In the genomic region with DNA sequence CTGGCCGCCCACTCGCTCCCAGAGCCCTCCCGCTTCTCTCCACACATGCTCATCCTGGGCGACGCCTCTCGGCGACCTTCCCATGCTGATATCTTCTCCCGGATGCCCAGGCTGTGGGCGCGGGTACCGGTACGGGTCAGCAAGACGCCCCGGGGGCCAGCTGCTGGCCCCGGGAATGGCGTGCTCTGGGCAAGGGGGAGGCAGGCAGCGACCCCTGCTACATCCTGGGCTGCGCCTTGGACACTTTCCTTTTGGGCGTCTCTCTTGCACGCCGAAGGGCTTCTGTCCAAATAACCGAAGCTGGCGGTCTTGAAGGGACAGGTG, we compare ENCODE assay signal across 17 cellular contexts. TPM values are rescaled to one million over a fixed set of nuclear protein-coding genes. Genes with fewer than 3 reads are reported as not detected.
DNase-seq lines count a peak whose midpoint lies in the region; ATAC-seq and TF ChIP-seq lines count a peak whose summit lies in the region.
"Had no signal": no experiment of that assay in that cellular context is flagged by ENCODE, and none has a peak within 500 bp of the region (broad histone marks: within the 10 kb centered on the region; RNA-seq: fewer than 3 reads in every experiment).

No MANE protein-coding gene starts in this region.

- intact Hi-C loops in ascending aorta (cut with DNase I): no loop called here

- H3K9me3 ChIP-seq in BLaER1 treated with 17β-estradiol and CSF1 and Interleukin-3, amounts not matched to agents 10 nM and 100 nM (replicated peaks in 1 of 11): no peaks in the 10 kb centered on the region
- no peaks in the 10 kb centered on the region for H3K9me3 ChIP-seq in ascending aorta

- H3K36me3 ChIP-seq in BLaER1 treated with 17β-estradiol and CSF1 and Interleukin-3, amounts not matched to agents 10 nM and 100 nM: no peaks in the 10 kb centered on the region
- H3K36me3 ChIP-seq in ascending aorta (peaks cover 0 to 9% of the 10 kb centered on the region in 2 donors), mesendoderm (ENCODE audit: control insufficient read depth, insufficient read depth, low read length) (no peaks in the 10 kb centered on the region)

- no peak for ATAC-seq in stimulated activated memory B cell treated with anti-CD40 and anti-IgM and Interleukin-4, amounts not matched to agents 10 μg/mL and 1 μg/mL and 100 μg/mL, for 72 hours
- no peak for ATAC-seq in WTC11
- ATAC-seq: PC-3 had no signal

- H4K20me1 ChIP-seq in BLaER1 treated with 17β-estradiol and CSF1 and Interleukin-3, amounts not matched to agents 10 nM and 100 nM: peaks cover 0 to 15% (median 0%) of the 10 kb centered on the region in 11 experiments; a peak in 7 of 22 replicates

- H3K23ac ChIP-seq in mesendoderm (ENCODE audit: low read length): peak overlapping the region; percentile 17

- WGBS in mesendoderm (ENCODE audit: extremely low coverage, insufficient coverage, low lambda C conversion rate): no CpG with 5 or more reads among the region's 23 CpGs

- POLR2A ChIA-PET in WTC11 (lab: Charles Lee): interaction anchor here (1.0 to 1.1 kb wide), 2 partner anchors 10 to 42 kb away, joined by 3 to 4 read pairs; no protein-coding TSS in a partner anchor

- no peaks in the 10 kb centered on the region for H3K27me3 Mint-ChIP-seq in stimulated activated memory B cell treated with anti-CD40 and anti-IgM and Interleukin-4, amounts not matched to agents 10 μg/mL and 1 μg/mL and 100 μg/mL, for 72 hours
- no peaks in the 10 kb centered on the region for H3K27me3 Mint-ChIP-seq in WTC11 (ENCODE audit: low read depth)

- H3K4me1 Mint-ChIP-seq in stimulated activated memory B cell treated with anti-CD40 and anti-IgM and Interleukin-4, amounts not matched to agents 10 μg/mL and 1 μg/mL and 100 μg/mL, for 72 hours: peaks cover 34% of the 10 kb centered on the region
- H3K4me1 Mint-ChIP-seq in WTC11: peaks cover 2% of the 10 kb centered on the region; the same call in 1 of the 2 replicates

- DNase-seq in ascending aorta (ENCODE audit: low spot score in 2 of 2) (no peak), mesendoderm (no peak), NCI-H2196 (lab: John Stamatoyannopoulos, UW; ENCODE audit: unreplicated experiment) (no peak), WTC11 (ENCODE audit: low spot score) (no peak), NCI-H774 (lab: John Stamatoyannopoulos, UW) (no peak)
- no peak for DNase-seq in stimulated activated naive CD4-positive, alpha-beta T cell (lab: John Stamatoyannopoulos, UW)
- DNase-seq: DMS79 treated with DMSO at 0.1 percent for 48 hours, KBM-7, NCI-H1105 treated with DMSO at 0.1 percent for 48 hours, NCI-H1694 treated with DMSO at 0.1 percent for 48 hours, NCI-H510A treated with DMSO at 0.1 percent for 48 hours, PC-3, RPMI8226, SIG-M5 had no signal

- no peak overlapping the region for H4K5ac ChIP-seq in mesendoderm (ENCODE audit: low read length)

- H3K9ac ChIP-seq in BLaER1 treated with 17β-estradiol and CSF1 and Interleukin-3, amounts not matched to agents 10 nM and 100 nM: no peak overlapping the region
- H3K9ac ChIP-seq in mesendoderm (ENCODE audit: low read length): no peak overlapping the region

- H3K27ac ChIP-seq in BLaER1 treated with 17β-estradiol and CSF1 and Interleukin-3, amounts not matched to agents 10 nM and 100 nM: no peak overlapping the region
- peak overlapping the region; percentile 75 to 79 for H3K27ac ChIP-seq in ascending aorta
- H3K27ac ChIP-seq in mesendoderm (ENCODE audit: low read depth, low read length): no peak overlapping the region
- H3K27ac ChIP-seq: C4-2B had no signal

- no peak overlapping the region for H2BK120ac ChIP-seq in mesendoderm (ENCODE audit: low read depth, low read length)

- H4K8ac ChIP-seq in mesendoderm (ENCODE audit: low read depth, low read length): no peak overlapping the region

- CTCF ChIA-PET in WTC11 (lab: Charles Lee): interaction anchor here (1.2 to 2.2 kb wide), 5 partner anchors 9 to 80 kb away, joined by 3 to 9 read pairs (median 6); a partner anchor contains a TSS

- H3K4me1 ChIP-seq in BLaER1 treated with 17β-estradiol and CSF1 and Interleukin-3, amounts not matched to agents 10 nM and 100 nM: peaks cover 24 to 41% (median 35%) of the 10 kb centered on the region in 10 experiments
- H3K4me1 ChIP-seq in ascending aorta: peaks cover 24 to 64% of the 10 kb centered on the region in 2 donors
- peaks cover 12% of the 10 kb centered on the region for H3K4me1 ChIP-seq in mesendoderm (ENCODE audit: control insufficient read depth, low read depth, low read length)

- no peak overlapping the region for H3K18ac ChIP-seq in mesendoderm (ENCODE audit: low read length)

- no peaks in the 10 kb centered on the region for H3K79me1 ChIP-seq in mesendoderm (ENCODE audit: low read length)

- H3K27me3 ChIP-seq in BLaER1 treated with 17β-estradiol and CSF1 and Interleukin-3, amounts not matched to agents 10 nM and 100 nM: peaks cover 0 to 12% (median 0%) of the 10 kb centered on the region in 11 experiments; a peak in 5 of 22 replicates
- no peaks in the 10 kb centered on the region for H3K27me3 ChIP-seq in ascending aorta
- H3K27me3 ChIP-seq in mesendoderm (ENCODE audit: insufficient read depth, low read length, poor library complexity): no peaks in the 10 kb centered on the region

- no peak overlapping the region for H3K56ac ChIP-seq in mesendoderm (ENCODE audit: low read length)

- H3K79me2 ChIP-seq in mesendoderm (ENCODE audit: control insufficient read depth, insufficient read depth, low read length): no peaks in the 10 kb centered on the region

- H2BK5ac ChIP-seq in mesendoderm (ENCODE audit: low read length): no peak overlapping the region

- H3K4ac ChIP-seq in mesendoderm (ENCODE audit: low read depth, low read length): no peak overlapping the region

- H3K36me3 Mint-ChIP-seq in stimulated activated memory B cell treated with anti-CD40 and anti-IgM and Interleukin-4, amounts not matched to agents 10 μg/mL and 1 μg/mL and 100 μg/mL, for 72 hours: no peaks in the 10 kb centered on the region
- H3K36me3 Mint-ChIP-seq in WTC11: no peaks in the 10 kb centered on the region

- H2AK5ac ChIP-seq in mesendoderm (ENCODE audit: low read length): no peak overlapping the region

- no peak for TF ChIP-seq CTCF in ascending aorta (IDR thresholded peaks at IDR 0.05)
- TF ChIP-seq CTCF in WTC11 (IDR thresholded peaks at IDR 0.05): no peak

- no peak overlapping the region for H3K4me3 ChIP-seq in BLaER1 treated with 17β-estradiol and CSF1 and Interleukin-3, amounts not matched to agents 10 nM and 100 nM
- H3K4me3 ChIP-seq in ascending aorta (no peak overlapping the region), mesendoderm (ENCODE audit: low read length) (no peak overlapping the region)

- peak overlapping the region; percentile 87 for H3K27ac Mint-ChIP-seq in stimulated activated memory B cell treated with anti-CD40 and anti-IgM and Interleukin-4, amounts not matched to agents 10 μg/mL and 1 μg/mL and 100 μg/mL, for 72 hours
- H3K27ac Mint-ChIP-seq in WTC11: no peak overlapping the region

- peak overlapping the region in 7 of 11 experiments; percentile 70 to 87 (median 80); a peak in 12 of 22 replicates for H3K4me2 ChIP-seq in BLaER1 treated with 17β-estradiol and CSF1 and Interleukin-3, amounts not matched to agents 10 nM and 100 nM
- no peak overlapping the region for H3K4me2 ChIP-seq in mesendoderm (ENCODE audit: low read length)

- H3K9me3 Mint-ChIP-seq in stimulated activated memory B cell treated with anti-CD40 and anti-IgM and Interleukin-4, amounts not matched to agents 10 μg/mL and 1 μg/mL and 100 μg/mL, for 72 hours: no peaks in the 10 kb centered on the region
- no peaks in the 10 kb centered on the region for H3K9me3 Mint-ChIP-seq in WTC11

- H3K4me3 Mint-ChIP-seq in stimulated activated memory B cell treated with anti-CD40 and anti-IgM and Interleukin-4, amounts not matched to agents 10 μg/mL and 1 μg/mL and 100 μg/mL, for 72 hours: no peak overlapping the region
- H3K4me3 Mint-ChIP-seq in WTC11: no peak overlapping the region

- H2BK15ac ChIP-seq in mesendoderm (replicated peaks; ENCODE audit: low read depth): no peak overlapping the region

TF ChIP-seq in WTC11, 78 proteins besides CTCF, POLR2A, EP300 and RAD21 (continues in another document):
- no peak for TF ChIP-seq NR1H2 (CRISPR knock-in tag; IDR thresholded peaks at IDR 0.05)
- no peak for TF ChIP-seq CREM (CRISPR knock-in tag; IDR thresholded peaks at IDR 0.05)
- no peak for TF ChIP-seq FOXJ3 (CRISPR knock-in tag; IDR thresholded peaks at IDR 0.05; ENCODE audit: borderline replicate concordance)
- TF ChIP-seq ETV6 (CRISPR knock-in tag; IDR thresholded peaks at IDR 0.05): no peak
- TF ChIP-seq PRRX2 (CRISPR knock-in tag; IDR thresholded peaks at IDR 0.05): no peak
- no peak for TF ChIP-seq STAT6 (CRISPR knock-in tag; conservative IDR thresholded peaks at IDR 0.05; ENCODE audit: low read depth)
- TF ChIP-seq, protein P1, sequence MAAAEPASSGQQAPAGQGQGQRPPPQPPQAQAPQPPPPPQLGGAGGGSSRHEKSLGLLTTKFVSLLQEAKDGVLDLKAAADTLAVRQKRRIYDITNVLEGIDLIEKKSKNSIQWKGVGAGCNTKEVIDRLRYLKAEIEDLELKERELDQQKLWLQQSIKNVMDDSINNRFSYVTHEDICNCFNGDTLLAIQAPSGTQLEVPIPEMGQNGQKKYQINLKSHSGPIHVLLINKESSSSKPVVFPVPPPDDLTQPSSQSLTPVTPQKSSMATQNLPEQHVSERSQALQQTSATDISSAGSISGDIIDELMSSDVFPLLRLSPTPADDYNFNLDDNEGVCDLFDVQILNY (CRISPR knock-in tag; IDR thresholded peaks at IDR 0.05): no peak

RNA-seq across cellular contexts. Expression of gene RPL27A, which starts 48.1 kb away (rescaled TPM):
- total RNA-seq in ascending aorta (789 TPM), WTC11 (2021) (1,103 to 1,198 TPM (median 1,179 TPM) in 3 replicates)
- polyA plus RNA-seq in mesendoderm (2013, experiment 1 of 2): 2,670 TPM
- polyA plus RNA-seq in mesendoderm (2013, experiment 2 of 2): 2,699 TPM

RNA-seq across cellular contexts. Expression of gene TRIM66, which starts 48.2 kb away (rescaled TPM):
- total RNA-seq in ascending aorta (3.9 TPM), WTC11 (2021) (5.6 to 8.0 TPM (median 7.8 TPM) in 3 replicates)
- 0.79 TPM for polyA plus RNA-seq in mesendoderm (2013, experiment 1 of 2)
- 0.87 TPM for polyA plus RNA-seq in mesendoderm (2013, experiment 2 of 2)

Comparison
In these comparisons a context has a peak if more than half of its experiments do, and no peak if none do; other contexts are left out.
1. H3K27ac ChIP-seq: peak in ascending aorta (2 of 2); none in BLaER1 treated with 17β-estradiol and CSF1 and Interleukin-3, amounts not matched to agents 10 nM and 100 nM (0 of 11) and mesendoderm (single experiment).